10 cellular contexts compared by ENCODE assay signal in the genomic region with DNA sequence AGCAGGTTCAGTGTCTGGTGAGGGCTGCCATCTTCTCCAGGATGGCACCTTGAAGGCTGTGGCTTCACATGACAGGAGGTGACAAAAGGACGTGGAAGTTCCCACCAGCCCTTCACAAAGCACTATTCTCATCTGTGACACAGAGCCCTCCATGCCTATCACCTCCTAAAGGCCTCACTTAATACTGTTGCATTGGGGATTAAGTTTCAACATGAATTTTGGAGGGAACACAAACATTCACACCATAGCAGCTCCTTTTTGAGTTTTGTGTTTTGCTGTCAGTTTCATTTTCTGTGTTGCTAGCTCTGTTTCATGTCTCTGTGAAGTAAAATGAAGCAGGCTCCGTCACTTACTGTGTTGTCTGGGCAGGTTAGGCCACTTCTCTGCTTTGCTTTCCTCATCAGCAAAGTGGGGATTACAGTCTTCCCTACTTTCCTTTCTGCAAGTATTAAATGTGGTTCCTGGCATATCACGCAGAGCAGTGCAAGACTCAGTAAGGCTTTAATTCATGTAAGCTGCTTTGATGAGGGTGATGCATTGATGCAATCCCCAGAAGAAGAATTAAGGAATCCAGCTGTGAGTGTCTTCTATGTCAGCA. TPM values are rescaled to one million over a fixed set of nuclear protein-coding genes. Genes with fewer than 3 reads are reported as not detected.
DNase-seq lines count a peak whose midpoint lies in the region; ATAC-seq and TF ChIP-seq lines count a peak whose summit lies in the region.
"Had no signal": no experiment of that assay in that cellular context is flagged by ENCODE, and none has a peak within 500 bp of the region (broad histone marks: within the 10 kb centered on the region; RNA-seq: fewer than 3 reads in every experiment).

No MANE protein-coding gene starts in this region.

- H3K9me2 ChIP-seq in MM.1S (replicated peaks; ENCODE audit: insufficient read depth, low read length): no peaks in the 10 kb centered on the region

- peaks cover 96% of the 10 kb centered on the region for H3K79me2 ChIP-seq in MM.1S (ENCODE audit: low read length)

- H2AFZ ChIP-seq in MM.1S (ENCODE audit: low read length): 0 out of 2 replicates have a peak overlapping the region, but pooled peaks have one; percentile 2

- H3K36me3 Mint-ChIP-seq in activated T-cell treated with anti-CD3 and anti-CD28 coated beads, Interleukin-2, amount 50 U/mL, for 4 hours (ENCODE audit: insufficient read depth): no peaks in the 10 kb centered on the region
- H3K36me3 Mint-ChIP-seq in stimulated activated effector memory CD8-positive, alpha-beta T cell treated with anti-CD3 and anti-CD28 coated beads, Interleukin-12 subunit alpha, Interleukin-12 subunit beta, amount 100 ng/mL, for 72 hours: no peaks in the 10 kb centered on the region

- H3K9me3 Mint-ChIP-seq in activated T-cell treated with anti-CD3 and anti-CD28 coated beads, Interleukin-2, amount 50 U/mL, for 4 hours: no peaks in the 10 kb centered on the region
- no peaks in the 10 kb centered on the region for H3K9me3 Mint-ChIP-seq in stimulated activated effector memory CD8-positive, alpha-beta T cell treated with anti-CD3 and anti-CD28 coated beads, Interleukin-12 subunit alpha, Interleukin-12 subunit beta, amount 100 ng/mL, for 72 hours

- peaks cover 4% of the 10 kb centered on the region for H3K4me1 Mint-ChIP-seq in activated T-cell treated with anti-CD3 and anti-CD28 coated beads, Interleukin-2, amount 50 U/mL, for 4 hours (ENCODE audit: low read depth)
- H3K4me1 Mint-ChIP-seq in stimulated activated effector memory CD8-positive, alpha-beta T cell treated with anti-CD3 and anti-CD28 coated beads, Interleukin-12 subunit alpha, Interleukin-12 subunit beta, amount 100 ng/mL, for 72 hours: peaks cover 21% of the 10 kb centered on the region

- ATAC-seq in activated T-cell treated with anti-CD3 and anti-CD28 coated beads, Interleukin-2, amount 50 U/mL, for 4 hours: peak; percentile 65 to 74
- ATAC-seq in stimulated activated effector memory CD8-positive, alpha-beta T cell treated with anti-CD3 and anti-CD28 coated beads, Interleukin-12 subunit alpha, Interleukin-12 subunit beta, amount 100 ng/mL, for 72 hours: peak; percentile 81

- H3K4me2 ChIP-seq in MM.1S (ENCODE audit: low read depth, low read length): peak overlapping the region; percentile 56

- DNase-seq in activated T-cell treated with anti-CD3 and anti-CD28 coated beads, Interleukin-2, amount 50 U/mL, for 4 hours: no peak
- no peak for DNase-seq in activated T-cell treated with anti-CD3 and anti-CD28 coated beads, Interleukin-2, amount 50 U/mL, for 48 hours
- DNase-seq in MM.1S (peak; percentile 17), glomerular visceral epithelial cell (ENCODE audit: extremely low spot score) (no peak), colonic mucosa (no peak)
- peak in 1 of 2 donors; percentile 53 for DNase-seq in stimulated activated effector memory CD8-positive, alpha-beta T cell treated with anti-CD3 and anti-CD28 coated beads, Interleukin-12 subunit alpha, Interleukin-12 subunit beta, amount 100 ng/mL, for 72 hours (ENCODE audit: low spot score in 2 of 2)
- DNase-seq in activated CD4-positive, CD25-positive, alpha-beta regulatory T cell treated with anti-CD3 and anti-CD28 coated beads, Interleukin-2, amount 50 U/mL, for 72 hours: no peak
- DNase-seq: glutamatergic neuron, NCI-H1048 had no signal

- H3K27me3 ChIP-seq in MM.1S (replicated peaks; ENCODE audit: insufficient read depth, low read length) (no peaks in the 10 kb centered on the region), colonic mucosa (no peaks in the 10 kb centered on the region)

- H3K4me3 Mint-ChIP-seq in activated T-cell treated with anti-CD3 and anti-CD28 coated beads, Interleukin-2, amount 50 U/mL, for 4 hours: peak overlapping the region; percentile 6
- peak overlapping the region; percentile 21 for H3K4me3 Mint-ChIP-seq in stimulated activated effector memory CD8-positive, alpha-beta T cell treated with anti-CD3 and anti-CD28 coated beads, Interleukin-12 subunit alpha, Interleukin-12 subunit beta, amount 100 ng/mL, for 72 hours

- intact Hi-C loops in colonic mucosa (cut with DNase I): no loop called here

- peak overlapping the region; percentile 23 for H3K27ac Mint-ChIP-seq in stimulated activated effector memory CD8-positive, alpha-beta T cell treated with anti-CD3 and anti-CD28 coated beads, Interleukin-12 subunit alpha, Interleukin-12 subunit beta, amount 100 ng/mL, for 72 hours

- H3F3A ChIP-seq in MM.1S (ENCODE audit: insufficient read depth, low read length): 0 out of 2 replicates have a peak, but pooled peaks cover 9% of the 10 kb centered on the region

- no peak overlapping the region for H3K4me3 ChIP-seq in HEK293 (ENCODE audit: low read depth, low read length)
- peak overlapping the region; percentile 29; the same call in 1 of the 2 replicates for H3K4me3 ChIP-seq in MM.1S (ENCODE audit: low read length)
- H3K4me3 ChIP-seq in colonic mucosa: no peak overlapping the region

- H3K9me3 ChIP-seq in HEK293 (ENCODE audit: control insufficient read depth, insufficient read depth, low read depth, low read length) (no peaks in the 10 kb centered on the region), MM.1S (replicated peaks; ENCODE audit: insufficient read depth, low read length) (no peaks in the 10 kb centered on the region), colonic mucosa (no peaks in the 10 kb centered on the region)

- H3K36me3 ChIP-seq in HEK293 (ENCODE audit: control insufficient read depth in 2 of 2, insufficient read depth in 1 of 2, low read length in 2 of 2) (no peaks in the 10 kb centered on the region), MM.1S (replicated peaks; ENCODE audit: insufficient read depth, low read length) (no peaks in the 10 kb centered on the region), colonic mucosa (no peaks in the 10 kb centered on the region)

- H3K27me3 Mint-ChIP-seq in activated T-cell treated with anti-CD3 and anti-CD28 coated beads, Interleukin-2, amount 50 U/mL, for 4 hours (ENCODE audit: low read depth): peaks cover 2% of the 10 kb centered on the region

- POLR2A ChIA-PET in HEK293 (lab: Yijun Ruan, JAX): no interaction called here

- H3K27ac ChIP-seq in HEK293 (ENCODE audit: extremely low read depth, low read depth, low read length): no peak overlapping the region
- peak overlapping the region; percentile 64; the same call in 1 of the 2 replicates for H3K27ac ChIP-seq in MM.1S (ENCODE audit: low read length)
- no peak overlapping the region for H3K27ac ChIP-seq in colonic mucosa

- H4K20me1 ChIP-seq in MM.1S (ENCODE audit: insufficient read depth, low read length): no peaks in the 10 kb centered on the region; the same call in 1 of the 2 replicates

- no peak for TF ChIP-seq CTCF in HEK293 (tag by site-specific recombination; IDR thresholded peaks at IDR 0.05)
- TF ChIP-seq CTCF in MM.1S (IDR thresholded peaks at IDR 0.05; ENCODE audit: low read length): no peak
- TF ChIP-seq CTCF in colonic mucosa (IDR thresholded peaks at IDR 0.05): no peak

- CTCF ChIA-PET in HEK293 (lab: Yijun Ruan, JAX): interaction anchor here (1.0 to 1.3 kb wide), 3 partner anchors 18 to 71 kb away, joined by 3 to 4 read pairs (median 3); no protein-coding TSS in a partner anchor

- H3K9ac ChIP-seq in MM.1S (ENCODE audit: low read length): peak overlapping the region; percentile 28; the same call in 1 of the 2 replicates
- H3K9ac ChIP-seq in colonic mucosa (ENCODE audit: low read depth in 2 of 2, low read length in 2 of 2): no peak overlapping the region

- H3K4me1 ChIP-seq in HEK293 (ENCODE audit: control insufficient read depth, insufficient read depth, low read length) (0 out of 2 replicates have a peak, but pooled peaks cover 3% of the 10 kb centered on the region), MM.1S (ENCODE audit: low read length) (peaks cover 10% of the 10 kb centered on the region), colonic mucosa (no peaks in the 10 kb centered on the region)

TF ChIP-seq in HEK293, 187 proteins besides CTCF, POLR2A, EP300 and RAD21:
- no peak for TF ChIP-seq ZFP41 (tag by site-specific recombination; IDR thresholded peaks at IDR 0.05; ENCODE audit: borderline replicate concordance)
- peak; percentile 83; the same call in 1 of the 2 replicates for TF ChIP-seq MZF1 (tag by site-specific recombination; IDR thresholded peaks at IDR 0.05; ENCODE audit: borderline replicate concordance)
TF ChIP-seq in HEK293: peak in this region for 1.

RNA-seq across cellular contexts. Expression of a gene that starts 31.6 kb away (rescaled TPM):
- total RNA-seq in activated T-cell treated with anti-CD3 and anti-CD28 coated beads, Interleukin-2, amount 50 U/mL, for 4 hours: 10 to 100 TPM; 40.2 to 45.0 (median 41.2) TPM
- total RNA-seq in colonic mucosa: 10 to 100 TPM; 34.1 to 50.3 TPM
